In the genomic region with DNA sequence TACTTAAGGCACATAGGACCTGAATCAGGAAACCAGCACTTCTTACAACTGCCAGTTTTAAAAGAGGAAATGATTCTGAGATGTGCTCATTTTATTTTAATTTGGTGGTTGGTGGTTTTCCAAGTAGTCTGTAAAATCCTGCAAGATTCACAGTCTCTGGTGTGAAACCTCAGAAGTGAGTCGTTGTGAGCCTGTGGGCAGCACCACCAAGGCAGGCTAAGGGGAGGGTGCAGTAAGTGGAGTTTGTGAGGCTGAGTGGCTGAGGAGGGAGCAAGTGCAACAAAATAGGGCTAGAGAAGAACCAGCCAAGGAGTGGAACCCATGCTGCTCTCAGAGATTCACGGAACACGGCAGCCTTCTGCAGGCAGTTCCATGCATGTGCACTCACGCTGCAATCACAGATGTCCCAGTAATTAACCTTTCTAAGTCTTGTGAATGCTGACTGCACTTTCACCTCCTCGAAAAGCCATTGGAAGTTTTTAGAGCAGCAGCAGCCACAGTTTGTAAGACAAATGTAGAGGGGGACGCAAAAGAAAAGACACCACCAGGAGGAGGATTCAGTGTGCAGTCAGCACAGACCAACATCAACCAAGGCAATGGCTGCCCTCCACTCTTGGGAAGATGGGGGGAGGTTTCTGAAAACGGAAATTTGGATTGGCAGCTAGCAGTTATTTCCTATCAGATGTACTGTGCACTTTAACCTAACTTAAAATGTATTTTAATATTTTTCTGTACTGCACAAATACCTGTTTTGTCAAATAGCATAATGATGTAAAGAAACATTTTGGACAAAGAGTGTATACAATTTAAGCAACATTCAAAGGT, we compare ENCODE assay signal across 8 cellular contexts. TPM values are rescaled to one million over a fixed set of nuclear protein-coding genes. Genes with fewer than 3 reads are reported as not detected.
DNase-seq lines count a peak whose midpoint lies in the region; ATAC-seq, FAIRE-seq and TF ChIP-seq lines count a peak whose summit lies in the region.

No MANE protein-coding gene starts in this region.

- H3K36me3 Mint-ChIP-seq in activated naive CD4-positive, alpha-beta T cell treated with anti-CD3 and anti-CD28 coated beads, Interleukin-2, amount 10 ng/mL, durations not matched to agents 7 days and 5 days = peaks cover 42% of the 10 kb centered on the region

- no peaks in the 10 kb centered on the region for H3K27me3 ChIP-seq in OCI-LY3 (ENCODE audit: low read depth, low read length)

- ATAC-seq in GM18519 (IDR thresholded peaks at IDR 0.05; ENCODE audit: low FRiP score, unreplicated experiment) (peak; percentile 56), HG02884 (IDR thresholded peaks at IDR 0.05; ENCODE audit: unreplicated experiment) (peak; percentile 76)

- peaks cover 33% of the 10 kb centered on the region for H3K36me3 ChIP-seq in OCI-LY3 (replicated peaks; ENCODE audit: low read depth, low read length)

- peak overlapping the region; percentile 85 for H3K27ac Mint-ChIP-seq in activated naive CD4-positive, alpha-beta T cell treated with anti-CD3 and anti-CD28 coated beads, Interleukin-2, amount 10 ng/mL, durations not matched to agents 7 days and 5 days

- peaks cover 36% of the 10 kb centered on the region for H3K4me1 Mint-ChIP-seq in activated naive CD4-positive, alpha-beta T cell treated with anti-CD3 and anti-CD28 coated beads, Interleukin-2, amount 10 ng/mL, durations not matched to agents 7 days and 5 days

- H3K4me2 ChIP-seq in OCI-LY3 (ENCODE audit: low read length) = peak overlapping the region; percentile 28

- no peaks in the 10 kb centered on the region for H3K27me3 Mint-ChIP-seq in activated naive CD4-positive, alpha-beta T cell treated with anti-CD3 and anti-CD28 coated beads, Interleukin-2, amount 10 ng/mL, durations not matched to agents 7 days and 5 days

- H3K4me3 Mint-ChIP-seq in activated naive CD4-positive, alpha-beta T cell treated with anti-CD3 and anti-CD28 coated beads, Interleukin-2, amount 10 ng/mL, durations not matched to agents 7 days and 5 days = peak overlapping the region; percentile 3

- DNase-seq in activated naive CD4-positive, alpha-beta T cell treated with anti-CD3 and anti-CD28 coated beads, Interleukin-2, amount 10 ng/mL, durations not matched to agents 7 days and 5 days = peak; percentile 69
- peak; percentile 21 for DNase-seq in renal cortical epithelial cell (ENCODE audit: low read depth)
- no peak for DNase-seq in hepatic stellate cell (ENCODE audit: low spot score)
- DNase-seq in HTR-8/SVneo (ENCODE audit: insufficient read length, low spot score) = no peak
- DNase-seq in NCI-H2196 treated with DMSO at 0.1 percent for 48 hours (lab: John Stamatoyannopoulos, UW; ENCODE audit: unreplicated experiment) = no peak

- H3K4me1 ChIP-seq in OCI-LY3 (ENCODE audit: low read length) = peaks cover 15% of the 10 kb centered on the region

- no peak overlapping the region for H3K4me3 ChIP-seq in OCI-LY3 (ENCODE audit: low read length)

- CTCF ChIA-PET in activated naive CD4-positive, alpha-beta T cell treated with anti-CD3 and anti-CD28 coated beads, Interleukin-2, amount 10 ng/mL, durations not matched to agents 7 days and 5 days (lab: Charles Lee) = interaction anchor here (1.0 to 4.0 kb wide), 4 partner anchors 11 to 258 kb away, joined by 3 to 15 read pairs (median 4); no protein-coding TSS in a partner anchor

- H3K9me3 ChIP-seq in OCI-LY3 (ENCODE audit: insufficient read depth, low read length) = no peaks in the 10 kb centered on the region

- no peak overlapping the region for H3K9ac ChIP-seq in OCI-LY3 (ENCODE audit: low read length)

- no peaks in the 10 kb centered on the region for H3K79me2 ChIP-seq in OCI-LY3 (ENCODE audit: low read length)

- peaks cover 13% of the 10 kb centered on the region for H4K20me1 ChIP-seq in OCI-LY3 (ENCODE audit: insufficient read depth, low read length)

- no peaks in the 10 kb centered on the region for H3K9me3 Mint-ChIP-seq in activated naive CD4-positive, alpha-beta T cell treated with anti-CD3 and anti-CD28 coated beads, Interleukin-2, amount 10 ng/mL, durations not matched to agents 7 days and 5 days

- no peak for FAIRE-seq in HTR-8/SVneo (lab: Jason Lieb, UNC)

- no peak overlapping the region for H2AFZ ChIP-seq in OCI-LY3 (ENCODE audit: low read depth, low read length)

- TF ChIP-seq CTCF in OCI-LY3 (IDR thresholded peaks at IDR 0.05; ENCODE audit: low read depth, low read length) = peak; percentile 42

- peak overlapping the region; percentile 13 for H3K27ac ChIP-seq in OCI-LY3 (ENCODE audit: low read length)

RNA-seq across cellular contexts. Expression of a gene that starts 44.9 kb away (rescaled TPM):
- 132 and 150 TPM in 2 replicates for total RNA-seq in renal cortical epithelial cell

Comparison
In these comparisons a context has a peak if more than half of its experiments do, and no peak if none do; other contexts are left out.
1. DNase-seq: peak in activated naive CD4-positive, alpha-beta T cell treated with anti-CD3 and anti-CD28 coated beads, Interleukin-2, amount 10 ng/mL, durations not matched to agents 7 days and 5 days (single experiment) and renal cortical epithelial cell (single experiment); none in hepatic stellate cell (single experiment), HTR-8/SVneo (single experiment) and NCI-H2196 treated with DMSO at 0.1 percent for 48 hours (single experiment).